Comparison of ENCODE assay signal across 13 cellular contexts in the genomic region with DNA sequence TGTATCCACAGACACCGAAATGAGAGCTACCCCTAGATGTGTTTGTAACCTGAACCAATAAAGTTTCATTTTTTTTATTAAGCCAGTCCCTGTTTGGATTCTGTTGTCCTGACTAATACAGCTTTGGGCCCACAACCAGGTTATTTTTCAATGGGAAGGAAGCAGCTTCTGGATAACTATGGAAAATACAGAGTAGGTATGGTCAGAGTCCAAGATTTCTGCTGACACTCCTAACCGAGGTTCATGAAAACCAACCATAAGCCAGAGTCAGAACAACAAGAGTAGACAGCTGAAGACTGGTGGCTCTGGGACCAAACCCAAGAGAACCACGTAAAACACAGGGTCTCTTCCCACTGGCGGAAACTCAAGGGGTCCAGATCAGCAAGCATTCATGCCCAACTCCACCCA. TPM values are rescaled to one million over a fixed set of nuclear protein-coding genes. Genes with fewer than 3 reads are reported as not detected.
DNase-seq lines count a peak whose midpoint lies in the region; ATAC-seq, FAIRE-seq and TF ChIP-seq lines count a peak whose summit lies in the region.
"Had no signal": no experiment of that assay in that cellular context is flagged by ENCODE, and none has a peak within 500 bp of the region (broad histone marks: within the 10 kb centered on the region; RNA-seq: fewer than 3 reads in every experiment).

No MANE protein-coding gene starts in this region.

- H3K27ac ChIP-seq in GM23248 (peak overlapping the region; percentile 73), astrocyte (ENCODE audit: low read depth, low read length) (peak overlapping the region; percentile 7), layer of hippocampus (ENCODE audit: low read depth, low read length) (peak overlapping the region; percentile 36)
- H3K27ac ChIP-seq: PC-9 had no signal

- no peaks in the 10 kb centered on the region for H3K36me3 Mint-ChIP-seq in astrocyte (ENCODE audit: low read depth, unreplicated experiment)
- no peaks in the 10 kb centered on the region for H3K36me3 Mint-ChIP-seq in stimulated activated effector memory CD8-positive, alpha-beta T cell treated with anti-CD3 and anti-CD28 coated beads, Interleukin-12 subunit alpha, Interleukin-12 subunit beta, amount 100 ng/mL, for 72 hours

- H2AFZ ChIP-seq in GM23248 (no peak overlapping the region), astrocyte (ENCODE audit: low read depth, low read length) (no peak overlapping the region)
- H2AFZ ChIP-seq: PC-9 had no signal

- peaks cover 6% of the 10 kb centered on the region for H3K27me3 Mint-ChIP-seq in astrocyte (ENCODE audit: low read depth, unreplicated experiment)

- H3K4me1 ChIP-seq in GM23248 (ENCODE audit: insufficient read depth) (peaks cover 45% of the 10 kb centered on the region), astrocyte (ENCODE audit: insufficient read depth, low read length) (peaks cover 22% of the 10 kb centered on the region)

- H3K4me3 ChIP-seq in GM23248 (peak overlapping the region; percentile 43), astrocyte (ENCODE audit: insufficient read depth, low read depth, low read length) (no peak overlapping the region)
- H3K4me3 ChIP-seq: PC-9 had no signal

- peaks cover 11% of the 10 kb centered on the region; the same call in 1 of the 2 replicates for H4K20me1 ChIP-seq in GM23248 (ENCODE audit: insufficient read depth)
- peaks cover 42% of the 10 kb centered on the region for H4K20me1 ChIP-seq in astrocyte (ENCODE audit: insufficient read depth, low read length)

- H3K79me2 ChIP-seq in GM23248 (ENCODE audit: insufficient read depth) (peaks cover 100% of the 10 kb centered on the region), astrocyte (ENCODE audit: insufficient read depth, low read length) (peaks cover 93% of the 10 kb centered on the region)

- H3K4me2 ChIP-seq in GM23248 (ENCODE audit: unreplicated experiment) (peak overlapping the region; percentile 55), astrocyte (ENCODE audit: low read length) (peak overlapping the region; percentile 1)
- H3K4me2 ChIP-seq: PC-9 had no signal

- peak; percentile 57 for DNase-seq in GM23248
- DNase-seq in astrocyte (ENCODE audit: low read depth), result peak; percentile 71
- no peak for DNase-seq in stimulated activated effector memory CD8-positive, alpha-beta T cell treated with anti-CD3 and anti-CD28 coated beads, Interleukin-12 subunit alpha, Interleukin-12 subunit beta, amount 100 ng/mL, for 72 hours (ENCODE audit: low spot score in 2 of 2)
- no peak for DNase-seq in foreskin melanocyte
- DNase-seq: activated T-cell treated with anti-CD3 and anti-CD28 coated beads, Interleukin-2, amount 50 U/mL, for 4 hours; NCI-H2029 treated with DMSO at 0.1 percent for 48 hours; PC-9 had no signal

- H3K9me3 ChIP-seq in GM23248 (ENCODE audit: low read depth) (no peaks in the 10 kb centered on the region), astrocyte (ENCODE audit: insufficient read depth, low read depth, low read length) (no peaks in the 10 kb centered on the region)

- no peaks in the 10 kb centered on the region for H3K36me3 ChIP-seq in GM23248 (ENCODE audit: low read depth)
- no peaks in the 10 kb centered on the region for H3K36me3 ChIP-seq in astrocyte (ENCODE audit: insufficient read depth, low read length)

- no peak for TF ChIP-seq CTCF in astrocyte (IDR thresholded peaks at IDR 0.05; ENCODE audit: insufficient read depth, low read depth, low read length)

- peak overlapping the region; percentile 47 for H3K27ac Mint-ChIP-seq in astrocyte (ENCODE audit: unreplicated experiment)
- peak overlapping the region; percentile 58 for H3K27ac Mint-ChIP-seq in stimulated activated effector memory CD8-positive, alpha-beta T cell treated with anti-CD3 and anti-CD28 coated beads, Interleukin-12 subunit alpha, Interleukin-12 subunit beta, amount 100 ng/mL, for 72 hours
- H3K27ac Mint-ChIP-seq: endodermal cell had no signal

- H3K9me2 ChIP-seq in GM23248 (ENCODE audit: insufficient read depth), result no peaks in the 10 kb centered on the region

- peaks cover 13% of the 10 kb centered on the region for H3K4me1 Mint-ChIP-seq in astrocyte (ENCODE audit: low read depth, unreplicated experiment)
- H3K4me1 Mint-ChIP-seq in stimulated activated effector memory CD8-positive, alpha-beta T cell treated with anti-CD3 and anti-CD28 coated beads, Interleukin-12 subunit alpha, Interleukin-12 subunit beta, amount 100 ng/mL, for 72 hours, result peaks cover 74% of the 10 kb centered on the region

- 31 to 32% methylated on average over 4 of the region's 4 CpGs for WGBS in GM23248 (ENCODE audit: low coverage in 1 of 2, low lambda C conversion rate in 2 of 2, missing lambda C conversion rate in 2 of 2), 2 experiments

- no peak for ATAC-seq in stimulated activated effector memory CD8-positive, alpha-beta T cell treated with anti-CD3 and anti-CD28 coated beads, Interleukin-12 subunit alpha, Interleukin-12 subunit beta, amount 100 ng/mL, for 72 hours
- ATAC-seq in GM19328 (IDR thresholded peaks at IDR 0.05; ENCODE audit: unreplicated experiment) (no peak), HG03025 (IDR thresholded peaks at IDR 0.05; ENCODE audit: low FRiP score, unreplicated experiment) (no peak), GM21526 (IDR thresholded peaks at IDR 0.05; ENCODE audit: low FRiP score, unreplicated experiment) (no peak)
- ATAC-seq: activated T-cell treated with anti-CD3 and anti-CD28 coated beads, Interleukin-2, amount 50 U/mL, for 4 hours had no signal

- H3K27me3 ChIP-seq in GM23248 (replicated peaks; ENCODE audit: insufficient read depth), result no peaks in the 10 kb centered on the region
- no peaks in the 10 kb centered on the region for H3K27me3 ChIP-seq in astrocyte (ENCODE audit: insufficient read depth, low read length)
- H3K27me3 ChIP-seq in layer of hippocampus (ENCODE audit: control insufficient read depth, insufficient read depth, low read length), result no peaks in the 10 kb centered on the region

- peak overlapping the region; percentile 49 for H3K9ac ChIP-seq in GM23248
- H3K9ac ChIP-seq in astrocyte (ENCODE audit: low read length), result peak overlapping the region; percentile 6

- FAIRE-seq in astrocyte (lab: Jason Lieb, UNC), result no peak
- FAIRE-seq: GM12892 had no signal

- no peak overlapping the region for H3K4me3 Mint-ChIP-seq in astrocyte (ENCODE audit: unreplicated experiment)
- no peak overlapping the region for H3K4me3 Mint-ChIP-seq in stimulated activated effector memory CD8-positive, alpha-beta T cell treated with anti-CD3 and anti-CD28 coated beads, Interleukin-12 subunit alpha, Interleukin-12 subunit beta, amount 100 ng/mL, for 72 hours
- H3K4me3 Mint-ChIP-seq: activated T-cell treated with anti-CD3 and anti-CD28 coated beads, Interleukin-2, amount 50 U/mL, for 4 hours; endodermal cell had no signal

- peaks cover 7% of the 10 kb centered on the region for H3K9me3 Mint-ChIP-seq in astrocyte (ENCODE audit: unreplicated experiment)
- H3K9me3 Mint-ChIP-seq in stimulated activated effector memory CD8-positive, alpha-beta T cell treated with anti-CD3 and anti-CD28 coated beads, Interleukin-12 subunit alpha, Interleukin-12 subunit beta, amount 100 ng/mL, for 72 hours, result no peaks in the 10 kb centered on the region
- H3K9me3 Mint-ChIP-seq: activated T-cell treated with anti-CD3 and anti-CD28 coated beads, Interleukin-2, amount 50 U/mL, for 4 hours; endodermal cell had no signal

- in situ Hi-C loops in GM23248 (cut with MboI), result no loop called here

- peaks cover 12% of the 10 kb centered on the region for H3F3A ChIP-seq in GM23248 (ENCODE audit: insufficient read depth)

RNA-seq across cellular contexts. Expression of gene KLF9, which starts 10.8 kb away (rescaled TPM):
- 14.3 and 14.5 TPM in 2 replicates for total RNA-seq in GM23248 (2014; rRNA removed; shearing (Covaris generic))
- polyA plus RNA-seq in GM23248 (2016; fragmentation: Nextera tagmentation; extraction: Ambion mirVana), result 2.5 and 2.6 TPM in 2 replicates
- 4.7 and 4.9 TPM in 2 replicates for total RNA-seq in astrocyte

Comparison
In these comparisons a context has a peak if more than half of its experiments do, and no peak if none do; other contexts are left out.
1. DNase-seq: peak in GM23248 (single experiment) and astrocyte (single experiment); none in stimulated activated effector memory CD8-positive, alpha-beta T cell treated with anti-CD3 and anti-CD28 coated beads, Interleukin-12 subunit alpha, Interleukin-12 subunit beta, amount 100 ng/mL, for 72 hours (0 of 2) and foreskin melanocyte (single experiment).
2. H3K27ac ChIP-seq: peak in every context shown above with its lines; median percentile 73 in GM23248; 36 in layer of hippocampus; 7 in astrocyte.